10 cellular contexts compared by ENCODE assay signal in genomic region chr13:37868691-37869505, GRCh38. TPM values are rescaled to one million over a fixed set of nuclear protein-coding genes. Genes with fewer than 3 reads are reported as not detected.
DNase-seq lines count a peak whose midpoint lies in the region; ATAC-seq lines count a peak whose summit lies in the region.
"Had no signal": no experiment of that assay in that cellular context is flagged by ENCODE, and none has a peak within 500 bp of the region (broad histone marks: within the 10 kb centered on the region; RNA-seq: fewer than 3 reads in every experiment).

No MANE protein-coding gene starts in this region.

- H3K27ac Mint-ChIP-seq in activated naive CD4-positive, alpha-beta T cell treated with anti-CD3 and anti-CD28 coated beads, Interleukin-2, amount 50 U/mL, for 24 hours, result no peak overlapping the region
- H3K27ac Mint-ChIP-seq: CD4-positive, CD25-positive, alpha-beta regulatory T cell had no signal

- 10 to 18% methylated on average over 27 of the region's 27 CpGs for WGBS in esophagus, 2 donors
- 16 to 17% methylated on average over 27 of the region's 27 CpGs for WGBS in aorta, 2 donors

- H3K36me3 Mint-ChIP-seq in activated naive CD4-positive, alpha-beta T cell treated with anti-CD3 and anti-CD28 coated beads, Interleukin-2, amount 50 U/mL, for 24 hours, result no peaks in the 10 kb centered on the region
- H3K36me3 Mint-ChIP-seq: CD4-positive, CD25-positive, alpha-beta regulatory T cell had no signal

- H3K36me3 ChIP-seq in esophagus (ENCODE audit: control insufficient read depth in 2 of 2, insufficient read depth in 2 of 2, low read length in 1 of 2) (no peaks in the 10 kb centered on the region), muscle layer of duodenum (ENCODE audit: control insufficient read depth in 1 of 2, insufficient read depth in 2 of 2, low read length in 2 of 2) (no peaks in the 10 kb centered on the region), aorta (ENCODE audit: control insufficient read depth in 1 of 2, insufficient read depth in 2 of 2, low read length in 1 of 2) (no peaks in the 10 kb centered on the region)

- peak; percentile 42 for ATAC-seq in aorta (ENCODE audit: low FRiP score)

- H3K9me3 Mint-ChIP-seq in activated naive CD4-positive, alpha-beta T cell treated with anti-CD3 and anti-CD28 coated beads, Interleukin-2, amount 50 U/mL, for 24 hours, result no peaks in the 10 kb centered on the region

- H3K27me3 ChIP-seq in esophagus (ENCODE audit: control insufficient read depth in 1 of 2, insufficient read depth in 2 of 2, low read length in 2 of 2), result peaks cover 2 to 5% of the 10 kb centered on the region in 2 donors
- peaks cover 11% of the 10 kb centered on the region for H3K27me3 ChIP-seq in muscle layer of duodenum (ENCODE audit: low read depth, low read length)
- no peaks in the 10 kb centered on the region for H3K27me3 ChIP-seq in aorta (ENCODE audit: control insufficient read depth in 1 of 2, insufficient read depth in 2 of 2, low read length in 1 of 2)

- no peak for DNase-seq in activated naive CD4-positive, alpha-beta T cell treated with anti-CD3 and anti-CD28 coated beads, Interleukin-2, amount 50 U/mL, for 16 hours
- peak in 1 of 2 donors; percentile 63 for DNase-seq in aorta
- DNase-seq in ureter (ENCODE audit: low spot score), result no peak
- no peak for DNase-seq in SKM-1 (lab: John Stamatoyannopoulos, UW; ENCODE audit: unreplicated experiment)
- no peak for DNase-seq in occipital lobe (lab: John Stamatoyannopoulos, UW)
- DNase-seq: CD4-positive, CD25-positive, alpha-beta regulatory T cell had no signal

- peaks cover 2 to 5% of the 10 kb centered on the region in 2 donors for H3K4me1 ChIP-seq in esophagus (ENCODE audit: control insufficient read depth in 2 of 2, insufficient read depth in 2 of 2, low read length in 1 of 2)
- H3K4me1 ChIP-seq in muscle layer of duodenum (ENCODE audit: control insufficient read depth in 1 of 2, insufficient read depth in 2 of 2, low read length in 2 of 2), result peaks cover 0 to 14% of the 10 kb centered on the region in 2 donors
- H3K4me1 ChIP-seq in aorta (ENCODE audit: control insufficient read depth in 1 of 2, insufficient read depth in 2 of 2, low read length in 2 of 2), result peaks cover 0 to 2% of the 10 kb centered on the region in 2 donors

- peak overlapping the region; percentile 19 for H3K4me3 Mint-ChIP-seq in activated naive CD4-positive, alpha-beta T cell treated with anti-CD3 and anti-CD28 coated beads, Interleukin-2, amount 50 U/mL, for 24 hours

- H3K9me3 ChIP-seq in esophagus (ENCODE audit: control insufficient read depth in 2 of 2, insufficient read depth in 1 of 2, low read depth in 1 of 2, low read length in 1 of 2) (no peaks in the 10 kb centered on the region), muscle layer of duodenum (ENCODE audit: control insufficient read depth in 1 of 2, low read length in 2 of 2) (no peaks in the 10 kb centered on the region), aorta (ENCODE audit: control insufficient read depth, low read length) (no peaks in the 10 kb centered on the region)

- intact Hi-C loops in aorta (cut with DNase I), result no loop called here

- H3K27me3 Mint-ChIP-seq in activated naive CD4-positive, alpha-beta T cell treated with anti-CD3 and anti-CD28 coated beads, Interleukin-2, amount 50 U/mL, for 24 hours, result peaks cover 25% of the 10 kb centered on the region

- H3K4me1 Mint-ChIP-seq in activated naive CD4-positive, alpha-beta T cell treated with anti-CD3 and anti-CD28 coated beads, Interleukin-2, amount 50 U/mL, for 24 hours, result peaks cover 6% of the 10 kb centered on the region

- H3K4me3 ChIP-seq in esophagus (ENCODE audit: low read depth in 1 of 2, low read length in 2 of 2) (peak overlapping the region; percentile 12 to 31), muscle layer of duodenum (ENCODE audit: low read depth in 1 of 2, low read length in 2 of 2) (peak overlapping the region; percentile 52 to 88), aorta (ENCODE audit: low read length in 2 of 2) (peak overlapping the region; percentile 27 to 56)

- H3K27ac ChIP-seq in esophagus (ENCODE audit: low read depth in 2 of 2, low read length in 1 of 2) (peak overlapping the region in 1 of 2 donors; percentile 41), muscle layer of duodenum (ENCODE audit: low read length) (no peak overlapping the region), aorta (ENCODE audit: low read depth in 1 of 2, low read length in 2 of 2) (peak overlapping the region in 1 of 2 donors; percentile 33)
- H3K27ac ChIP-seq: epithelial cell of prostate had no signal

RNA-seq across cellular contexts. Expression of gene TRPC4, which starts 0.7 kb away (rescaled TPM):
- polyA plus RNA-seq in esophagus (under 1 TPM; 0.04 to 0.06 TPM), aorta (10 to 100 TPM in 1 of 2 donors, 1 to 10 TPM in 1; 2.6 to 11.3 TPM)
- total RNA-seq in aorta (1 to 10 TPM; 1.3 to 4.3 TPM), ureter (3.4 TPM), occipital lobe (55.4 TPM)
- total RNA-seq: CD4-positive, CD25-positive, alpha-beta regulatory T cell had no signal
- polyA plus RNA-seq: CD4-positive, CD25-positive, alpha-beta regulatory T cell had no signal

Comparison
In these comparisons a context has a peak if more than half of its experiments do, and no peak if none do; other contexts are left out.
1. RNA of gene TRPC4, which starts 0.7 kb away (total RNA-seq): 55.4 TPM in occipital lobe (single experiment); 1.3 to 4.3 TPM in aorta and 3.4 TPM in ureter (single experiment); every median in the first group is over 10 times any median in the second.
2. Peak in every context shown above with its lines, with median percentiles within 50 percentile points of each other: H3K4me3 ChIP-seq.